Comparison of ENCODE assay signal across 9 cellular contexts in genomic region chr15:41465822-41466421, GRCh38. TPM values are rescaled to one million over a fixed set of nuclear protein-coding genes. Genes with fewer than 3 reads are reported as not detected.
A peak's percentile ranks its signal among the peaks of the same experiment; 100 is the strongest.
DNase-seq lines count a peak whose midpoint lies in the region; ATAC-seq and TF ChIP-seq lines count a peak whose summit lies in the region.
"Had no signal": no experiment of that assay in that cellular context is flagged by ENCODE, and none has a peak within 500 bp of the region (broad histone marks: within the 10 kb centered on the region; RNA-seq: fewer than 3 reads in every experiment).

No MANE protein-coding gene starts in this region.

- ATAC-seq in activated T-cell treated with anti-CD3 and anti-CD28 coated beads, Interleukin-2, amount 50 U/mL, for 72 hours (replicated peaks in 1 of 2): peak; percentile 62 to 65
- ATAC-seq in activated T-cell treated with anti-CD3 and anti-CD28 coated beads, Interleukin-2, amount 50 U/mL, for 4 hours: no peak
- peak in 1 of 2 donors; percentile 58 for ATAC-seq in gastrocnemius medialis

- no peak overlapping the region for H3K4me3 Mint-ChIP-seq in activated T-cell treated with anti-CD3 and anti-CD28 coated beads, Interleukin-2, amount 50 U/mL, for 72 hours
- no peak overlapping the region for H3K4me3 Mint-ChIP-seq in activated T-cell treated with anti-CD3 and anti-CD28 coated beads, Interleukin-2, amount 50 U/mL, for 4 hours

- peak overlapping the region; percentile 81 for H3K27ac Mint-ChIP-seq in activated T-cell treated with anti-CD3 and anti-CD28 coated beads, Interleukin-2, amount 50 U/mL, for 72 hours

- no peak overlapping the region for H3K4me3 ChIP-seq in Jurkat, Clone E6-1 (ENCODE audit: low read length)
- no peak overlapping the region for H3K4me3 ChIP-seq in gastrocnemius medialis

- H3K4me1 ChIP-seq in gastrocnemius medialis: no peaks in the 10 kb centered on the region

- peaks cover 0 to 49% of the 10 kb centered on the region in 2 donors for H3K36me3 ChIP-seq in gastrocnemius medialis

- DNase-seq in activated T-cell treated with anti-CD3 and anti-CD28 coated beads, Interleukin-2, amount 50 U/mL, for 72 hours: peak in 1 of 2 donors; percentile 46
- no peak for DNase-seq in activated T-cell treated with anti-CD3 and anti-CD28 coated beads, Interleukin-2, amount 50 U/mL, for 4 hours
- peak; percentile 55 for DNase-seq in Jurkat, Clone E6-1 (ENCODE audit: low read depth, low spot score)
- DNase-seq in SW480 (ENCODE audit: low spot score): peak; percentile 52
- peak; percentile 65 for DNase-seq in fibroblast of the conjunctiva (ENCODE audit: low read depth)
- no peak for DNase-seq in gastrocnemius medialis
- DNase-seq in caudate nucleus (lab: John Stamatoyannopoulos, UW): no peak
- DNase-seq in NCI-H446 treated with DMSO at 0.1 percent for 48 hours (lab: John Stamatoyannopoulos, UW): no peak

- no peak for TF ChIP-seq POLR2A in gastrocnemius medialis (IDR thresholded peaks at IDR 0.05)

- TF ChIP-seq CTCF in gastrocnemius medialis (IDR thresholded peaks at IDR 0.05 in 4 of 5, conservative IDR thresholded peaks at IDR 0.05 in 1 of 5): peak; percentile 32 to 93 (median 58)

- no peaks in the 10 kb centered on the region for H3K9me3 ChIP-seq in gastrocnemius medialis

- no peaks in the 10 kb centered on the region for H3K27me3 Mint-ChIP-seq in activated T-cell treated with anti-CD3 and anti-CD28 coated beads, Interleukin-2, amount 50 U/mL, for 72 hours (ENCODE audit: low read depth)
- no peaks in the 10 kb centered on the region for H3K27me3 Mint-ChIP-seq in activated T-cell treated with anti-CD3 and anti-CD28 coated beads, Interleukin-2, amount 50 U/mL, for 4 hours (ENCODE audit: low read depth)

- peaks cover 6 to 28% of the 10 kb centered on the region in 2 donors for H3K36me3 Mint-ChIP-seq in activated T-cell treated with anti-CD3 and anti-CD28 coated beads, Interleukin-2, amount 50 U/mL, for 72 hours (ENCODE audit: insufficient read depth in 2 of 2)
- H3K36me3 Mint-ChIP-seq in activated T-cell treated with anti-CD3 and anti-CD28 coated beads, Interleukin-2, amount 50 U/mL, for 4 hours (ENCODE audit: insufficient read depth): peaks cover 28% of the 10 kb centered on the region

- H3K9me3 Mint-ChIP-seq in activated T-cell treated with anti-CD3 and anti-CD28 coated beads, Interleukin-2, amount 50 U/mL, for 72 hours: no peaks in the 10 kb centered on the region
- H3K9me3 Mint-ChIP-seq in activated T-cell treated with anti-CD3 and anti-CD28 coated beads, Interleukin-2, amount 50 U/mL, for 4 hours: no peaks in the 10 kb centered on the region

- H3K27me3 ChIP-seq in gastrocnemius medialis: no peaks in the 10 kb centered on the region

- intact Hi-C loops in gastrocnemius medialis (cut with DNase I; ENCODE audit: low total_unique reads): no loop called here

- H3K27ac ChIP-seq in gastrocnemius medialis (no peak overlapping the region), caudate nucleus (ENCODE audit: low read depth, low read length) (no peak overlapping the region)
- H3K27ac ChIP-seq: epithelial cell of prostate had no signal

- in situ Hi-C loops in gastrocnemius medialis (cut with MboI; ENCODE audit: low sequenced_read_pairs in 4 of 4): no loop called here

- H3K4me1 Mint-ChIP-seq in activated T-cell treated with anti-CD3 and anti-CD28 coated beads, Interleukin-2, amount 50 U/mL, for 72 hours (ENCODE audit: low read depth): no peaks in the 10 kb centered on the region
- peaks cover 7% of the 10 kb centered on the region for H3K4me1 Mint-ChIP-seq in activated T-cell treated with anti-CD3 and anti-CD28 coated beads, Interleukin-2, amount 50 U/mL, for 4 hours (ENCODE audit: low read depth)

RNA-seq across cellular contexts. Expression of gene ITPKA, which starts 27.8 kb away (rescaled TPM):
- 10 to 100 TPM; 12.9 to 14.9 TPM for total RNA-seq in activated T-cell treated with anti-CD3 and anti-CD28 coated beads, Interleukin-2, amount 50 U/mL, for 72 hours
- under 1 TPM; 0.20 to 0.47 (median 0.27) TPM for total RNA-seq in activated T-cell treated with anti-CD3 and anti-CD28 coated beads, Interleukin-2, amount 50 U/mL, for 4 hours
- polyA plus RNA-seq in Jurkat, Clone E6-1 (2012; ENCODE audit: insufficient read depth, insufficient read length): 3.5 TPM
- 10 to 100 TPM in 1 of 4 donors, 1 to 10 TPM in 2, under 1 TPM in 1; 0.75 to 12.4 (median 7.0) TPM for total RNA-seq in gastrocnemius medialis

RNA-seq across cellular contexts. Expression of gene LTK, which starts 47.7 kb away (rescaled TPM):
- 1 to 10 TPM in 1 of 2 donors, under 1 TPM in 1; 0.72 to 1.7 TPM for total RNA-seq in activated T-cell treated with anti-CD3 and anti-CD28 coated beads, Interleukin-2, amount 50 U/mL, for 72 hours
- under 1 TPM; 0.11 to 0.24 (median 0.23) TPM for total RNA-seq in activated T-cell treated with anti-CD3 and anti-CD28 coated beads, Interleukin-2, amount 50 U/mL, for 4 hours
- polyA plus RNA-seq in Jurkat, Clone E6-1 (2012; ENCODE audit: insufficient read depth, insufficient read length): not detected
- total RNA-seq in gastrocnemius medialis: under 1 TPM in 2 of 4 donors, not detected in 2; 0.34 to 0.68 TPM

RNA-seq across cellular contexts. Expression of gene RTF1, which starts 49.0 kb away (rescaled TPM):
- 10 to 100 TPM; 33.5 to 35.9 TPM for total RNA-seq in activated T-cell treated with anti-CD3 and anti-CD28 coated beads, Interleukin-2, amount 50 U/mL, for 72 hours
- 10 to 100 TPM; 28.6 to 38.3 (median 32.6) TPM for total RNA-seq in activated T-cell treated with anti-CD3 and anti-CD28 coated beads, Interleukin-2, amount 50 U/mL, for 4 hours
- polyA plus RNA-seq in Jurkat, Clone E6-1 (2012; ENCODE audit: insufficient read depth, insufficient read length): 34.3 TPM
- total RNA-seq in gastrocnemius medialis: 10 to 100 TPM; 22.7 to 46.8 (median 24.3) TPM

Comparison
In these comparisons a context has a peak if more than half of its experiments do, and no peak if none do; other contexts are left out.
1. ATAC-seq: peak in activated T-cell treated with anti-CD3 and anti-CD28 coated beads, Interleukin-2, amount 50 U/mL, for 72 hours (2 of 2); none in activated T-cell treated with anti-CD3 and anti-CD28 coated beads, Interleukin-2, amount 50 U/mL, for 4 hours (0 of 2).
2. DNase-seq: peak in Jurkat, Clone E6-1 (single experiment), SW480 (single experiment) and fibroblast of the conjunctiva (single experiment); none in activated T-cell treated with anti-CD3 and anti-CD28 coated beads, Interleukin-2, amount 50 U/mL, for 4 hours (single experiment), gastrocnemius medialis (0 of 2), caudate nucleus (0 of 61) and NCI-H446 treated with DMSO at 0.1 percent for 48 hours (single experiment).